In the genomic region with DNA sequence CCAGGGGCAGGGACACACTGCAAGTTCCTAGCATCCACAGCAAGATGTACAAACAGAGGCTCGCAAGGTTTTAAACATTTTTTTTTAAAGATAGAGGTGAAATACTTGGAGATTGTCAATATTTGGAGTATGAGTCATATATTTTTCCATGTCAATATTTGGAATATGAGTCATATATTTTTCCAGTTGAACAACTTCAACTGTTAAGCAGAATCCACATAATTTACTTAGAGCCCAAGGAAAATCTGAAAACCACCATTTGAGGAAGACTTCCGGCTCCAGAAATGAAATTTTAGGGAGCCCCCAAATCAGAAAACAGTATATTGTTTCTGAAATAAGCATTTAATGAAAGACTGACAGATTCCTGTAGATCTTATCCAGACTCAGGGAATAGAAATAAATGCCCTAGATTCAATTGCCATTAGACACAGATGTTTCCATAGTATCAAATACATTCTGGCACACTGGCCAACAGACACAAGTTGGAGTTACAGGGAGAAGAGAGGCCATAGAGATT, we compare ENCODE assay signal across 9 cellular contexts. TPM values are rescaled to one million over a fixed set of nuclear protein-coding genes. Genes with fewer than 3 reads are reported as not detected.
DNase-seq lines count a peak whose midpoint lies in the region; ATAC-seq and TF ChIP-seq lines count a peak whose summit lies in the region.
"Had no signal": no experiment of that assay in that cellular context is flagged by ENCODE, and none has a peak within 500 bp of the region (broad histone marks: within the 10 kb centered on the region; RNA-seq: fewer than 3 reads in every experiment).

No MANE protein-coding gene starts in this region.

- peak overlapping the region; percentile 33 for H3K27ac Mint-ChIP-seq in Caco-2 (ENCODE audit: unreplicated experiment)
- H3K27ac Mint-ChIP-seq: nephron had no signal

- in situ Hi-C loops in brain microvascular endothelial cell (cut with HindIII; ENCODE audit: low pct_ligation_motif_present, low sequenced_read_pairs): no loop called here

- no peak overlapping the region for H2BK12ac ChIP-seq in mesenchymal stem cell (ENCODE audit: low read length in 2 of 2)

- no peak overlapping the region for H4K91ac ChIP-seq in mesenchymal stem cell (ENCODE audit: low read length)

- H3K27me3 Mint-ChIP-seq in Caco-2 (ENCODE audit: insufficient read depth, unreplicated experiment): no peaks in the 10 kb centered on the region

- H4K8ac ChIP-seq in mesenchymal stem cell (ENCODE audit: low read length): no peak overlapping the region

- no CpG with 5 or more reads among the region's 2 CpGs for WGBS in mesenchymal stem cell

- no peak overlapping the region for H2AFZ ChIP-seq in mesenchymal stem cell (ENCODE audit: low read depth, low read length)

- H3K4me3 ChIP-seq in Caco-2 (ENCODE audit: low read depth, low read length) (no peak overlapping the region), brain microvascular endothelial cell (ENCODE audit: low read depth, low read length) (no peak overlapping the region), mesenchymal stem cell (ENCODE audit: insufficient read depth in 1 of 2, low read depth in 1 of 2, low read length in 2 of 2) (no peak overlapping the region)

- no peak for ATAC-seq in HG03135 (IDR thresholded peaks at IDR 0.05; ENCODE audit: unreplicated experiment)

- no peak for DNase-seq in Caco-2
- peak; percentile 65 for DNase-seq in NCI-H2029 (lab: John Stamatoyannopoulos, UW)
- peak; percentile 39 for DNase-seq in brain microvascular endothelial cell
- DNase-seq in mesenchymal stem cell: peak; percentile 71
- no peak for DNase-seq in substantia nigra (lab: John Stamatoyannopoulos, UW)
- no peak for DNase-seq in epidermal melanocyte (ENCODE audit: insufficient read length, low spot score)
- DNase-seq in NCI-H1436 (lab: John Stamatoyannopoulos, UW): no peak

- H3K4ac ChIP-seq in mesenchymal stem cell (ENCODE audit: low read depth in 1 of 2, low read length in 2 of 2): no peak overlapping the region

- no peak for TF ChIP-seq CTCF in Caco-2 (IDR thresholded peaks at IDR 0.05; ENCODE audit: insufficient read depth in 1 of 2, low read depth in 1 of 2, low read length in 1 of 2, severe bottlenecking in 1 of 2, unreplicated experiment in 1 of 2)
- no peak for TF ChIP-seq CTCF in brain microvascular endothelial cell (IDR thresholded peaks at IDR 0.05; ENCODE audit: low read depth, low read length, missing control alignments)

- no TSS peak for BruUV-seq in Caco-2 (replicated peaks; lab: Mats Ljungman, UMichigan)

- intact Hi-C loops in Caco-2 (cut with micrococcal nuclease; ENCODE audit: unreplicated experiment): loop anchor here (1.0 to 5.0 kb wide), 2 partner anchors 40 to 597 kb away; no protein-coding TSS in a partner anchor

- H3K23ac ChIP-seq in mesenchymal stem cell (ENCODE audit: low read length in 2 of 2): no peak overlapping the region

- POLR2A ChIA-PET in Caco-2 (lab: Charles Lee): no interaction called here

- H3K18ac ChIP-seq in mesenchymal stem cell (ENCODE audit: low read depth in 1 of 2, low read length in 2 of 2): no peak overlapping the region

- H3K4me1 Mint-ChIP-seq in Caco-2 (ENCODE audit: low read depth, unreplicated experiment): peaks cover 34% of the 10 kb centered on the region

- no peaks in the 10 kb centered on the region for H3K9me3 Mint-ChIP-seq in Caco-2 (ENCODE audit: unreplicated experiment)

- H3K36me3 Mint-ChIP-seq in Caco-2 (ENCODE audit: insufficient read depth, unreplicated experiment): no peaks in the 10 kb centered on the region

- H3K9me3 ChIP-seq in Caco-2 (no peaks in the 10 kb centered on the region), mesenchymal stem cell (ENCODE audit: control insufficient read depth, low read length) (no peaks in the 10 kb centered on the region)

- no peak overlapping the region for H2AK5ac ChIP-seq in mesenchymal stem cell (ENCODE audit: low read length, severe bottlenecking)

- CTCF ChIA-PET in Caco-2 (lab: Charles Lee): interaction anchor here (0.6 to 1.3 kb wide), 7 partner anchors 8 to 319 kb away, joined by 3 to 5 read pairs (median 3); no protein-coding TSS in a partner anchor

- peak overlapping the region; percentile 68 for H2BK5ac ChIP-seq in mesenchymal stem cell (ENCODE audit: low read depth, low read length, poor library complexity, severe bottlenecking)

- no peak overlapping the region for H3K4me3 Mint-ChIP-seq in Caco-2 (ENCODE audit: unreplicated experiment)
- H3K4me3 Mint-ChIP-seq: nephron had no signal

- no peak overlapping the region for H2BK15ac ChIP-seq in mesenchymal stem cell (ENCODE audit: low read depth, poor library complexity, severe bottlenecking)

- H3K14ac ChIP-seq in mesenchymal stem cell (ENCODE audit: low read length in 2 of 2): no peak overlapping the region

- H3K27me3 ChIP-seq in Caco-2 (replicated peaks; ENCODE audit: control insufficient read depth, insufficient read depth, low read length): no peaks in the 10 kb centered on the region
- no peaks in the 10 kb centered on the region for H3K27me3 ChIP-seq in brain microvascular endothelial cell (replicated peaks)
- no peaks in the 10 kb centered on the region for H3K27me3 ChIP-seq in mesenchymal stem cell (ENCODE audit: control insufficient read depth in 1 of 2, insufficient read depth in 1 of 2, low read length in 2 of 2)

- H3K27ac ChIP-seq in brain microvascular endothelial cell (peak overlapping the region; percentile 63), mesenchymal stem cell (ENCODE audit: low read length, poor library complexity, severe bottlenecking) (peak overlapping the region; percentile 83), substantia nigra (ENCODE audit: low read depth, low read length, poor library complexity, severe bottlenecking) (no peak overlapping the region)

- no peak overlapping the region for H3K4me2 ChIP-seq in mesenchymal stem cell (ENCODE audit: low read length, poor library complexity, severe bottlenecking)

- no peaks in the 10 kb centered on the region for H3K36me3 ChIP-seq in Caco-2 (ENCODE audit: control insufficient read depth, insufficient read depth, low read length)
- no peaks in the 10 kb centered on the region for H3K36me3 ChIP-seq in brain microvascular endothelial cell (replicated peaks)
- H3K36me3 ChIP-seq in mesenchymal stem cell (ENCODE audit: control insufficient read depth in 1 of 2, insufficient read depth in 2 of 2, low read depth in 1 of 2, low read length in 2 of 2): no peaks in the 10 kb centered on the region

- H3K79me1 ChIP-seq in mesenchymal stem cell (replicated peaks; ENCODE audit: low read length, poor library complexity, severe bottlenecking): no peaks in the 10 kb centered on the region

- no peak overlapping the region for H2BK120ac ChIP-seq in mesenchymal stem cell (ENCODE audit: low read depth, low read length)

- peaks cover 35% of the 10 kb centered on the region for H3K4me1 ChIP-seq in Caco-2
- peaks cover 2% of the 10 kb centered on the region for H3K4me1 ChIP-seq in mesenchymal stem cell (ENCODE audit: control insufficient read depth, insufficient read depth, low read depth, low read length)

- H3K9ac ChIP-seq in mesenchymal stem cell (ENCODE audit: low read length): peak overlapping the region; percentile 92

RNA-seq across cellular contexts. Expression of a gene that starts 51.6 kb away (rescaled TPM):
- total RNA-seq in Caco-2 (2022): 10.8 and 11.2 TPM in 2 replicates
- polyA plus RNA-seq in mesenchymal stem cell (2013, experiment 1 of 2): 0.22 TPM
- 0.19 TPM for polyA plus RNA-seq in mesenchymal stem cell (2013, experiment 2 of 2)

Comparison
In these comparisons a context has a peak if more than half of its experiments do, and no peak if none do; other contexts are left out.
1. DNase-seq: peak in NCI-H2029 (single experiment), brain microvascular endothelial cell (single experiment) and mesenchymal stem cell (single experiment); none in Caco-2 (0 of 2), substantia nigra (0 of 49), epidermal melanocyte (single experiment) and NCI-H1436 (single experiment).